8 cellular contexts compared by ENCODE assay signal in genomic region chr13:45342668-45343067, GRCh38. TPM values are rescaled to one million over a fixed set of nuclear protein-coding genes. Genes with fewer than 3 reads are reported as not detected.
A peak's percentile ranks its signal among the peaks of the same experiment; 100 is the strongest.
DNase-seq lines count a peak whose midpoint lies in the region; TF ChIP-seq lines count a peak whose summit lies in the region.
"Not testable (repeated sequence)": the region's sequence is repeated elsewhere in the genome, so short reads cannot be mapped to it uniquely, and the experiment has no call there.

No MANE protein-coding gene starts in this region.

- not testable (repeated sequence) for H3K27me3 Mint-ChIP-seq in IgD-negative memory B cell; T-helper 2 cell treated with Interferon-gamma antibody and Interleukin-4, amounts not matched to agents 5 μg/mL and 100 μg/mL, for 36 hours (ENCODE audit: low read depth); activated naive CD8-positive, alpha-beta T cell treated with anti-CD3 and anti-CD28 coated beads for 36 hours; endodermal cell (ENCODE audit: insufficient read depth); nephron progenitor cell (ENCODE audit: low read depth, poor library complexity)

- H3K4me3 Mint-ChIP-seq in IgD-negative memory B cell (peak overlapping the region in 3 of 4 donors; percentile 74 to 100 (median 94)), endodermal cell (peak overlapping the region; percentile 97), nephron progenitor cell (peak overlapping the region; percentile 99)
- H3K4me3 Mint-ChIP-seq in T-helper 2 cell treated with Interferon-gamma antibody and Interleukin-4, amounts not matched to agents 5 μg/mL and 100 μg/mL, for 36 hours: peak overlapping the region; percentile 100
- H3K4me3 Mint-ChIP-seq in activated naive CD8-positive, alpha-beta T cell treated with anti-CD3 and anti-CD28 coated beads for 36 hours: peak overlapping the region; percentile 99

- TF ChIP-seq POLR2A in stomach (IDR thresholded peaks at IDR 0.05): not testable (repeated sequence)

- not testable (repeated sequence) for H3K36me3 Mint-ChIP-seq in IgD-negative memory B cell
- peaks cover 47% of the 10 kb centered on the region for H3K36me3 Mint-ChIP-seq in T-helper 2 cell treated with Interferon-gamma antibody and Interleukin-4, amounts not matched to agents 5 μg/mL and 100 μg/mL, for 36 hours (ENCODE audit: low read depth)
- peaks cover 43% of the 10 kb centered on the region for H3K36me3 Mint-ChIP-seq in activated naive CD8-positive, alpha-beta T cell treated with anti-CD3 and anti-CD28 coated beads for 36 hours
- H3K36me3 Mint-ChIP-seq in endodermal cell (ENCODE audit: low read depth) (peaks cover 55% of the 10 kb centered on the region), nephron progenitor cell (ENCODE audit: low read depth) (peaks cover 60% of the 10 kb centered on the region)

- H3K4me3 ChIP-seq in endodermal cell (ENCODE audit: low read length) (peak overlapping the region; percentile 100), iPS-20b (ENCODE audit: low read length) (0 out of 2 replicates have a peak overlapping the region, but pooled peaks have one; percentile 94), stomach (peak overlapping the region in 2 of 4 donors; percentile 64 to 83)

- H3K9me3 ChIP-seq in endodermal cell (ENCODE audit: control insufficient read depth, low read length); iPS-20b (ENCODE audit: insufficient read depth, low read depth, low read length); stomach: not testable (repeated sequence)

- DNase-seq in T-helper 2 cell treated with Interferon-gamma antibody and Interleukin-4, amounts not matched to agents 5 μg/mL and 100 μg/mL, for 36 hours (ENCODE audit: low spot score); activated naive CD8-positive, alpha-beta T cell treated with anti-CD3 and anti-CD28 coated beads for 36 hours; endodermal cell; nephron progenitor cell; stomach: not testable (repeated sequence)

- H3K4me1 ChIP-seq in endodermal cell (ENCODE audit: control insufficient read depth, insufficient read depth, low read length); iPS-20b (ENCODE audit: insufficient read depth, low read length): not testable (repeated sequence)
- H3K4me1 ChIP-seq in stomach: peaks cover 29 to 43% (median 33%) of the 10 kb centered on the region in 4 donors

- WGBS in endodermal cell (ENCODE audit: insufficient coverage in 1 of 2, insufficient read length in 1 of 2), 2 experiments: 95 to 100% methylated on average over 3 to 9 of the region's 14 CpGs
- 96 to 99% (median 98%) methylated on average over 14 of the region's 14 CpGs for WGBS in stomach, 5 donors

- peak overlapping the region in 2 of 3 donors; percentile 96 to 100 for H3K27ac Mint-ChIP-seq in IgD-negative memory B cell
- peak overlapping the region; percentile 60 for H3K27ac Mint-ChIP-seq in T-helper 2 cell treated with Interferon-gamma antibody and Interleukin-4, amounts not matched to agents 5 μg/mL and 100 μg/mL, for 36 hours
- H3K27ac Mint-ChIP-seq in activated naive CD8-positive, alpha-beta T cell treated with anti-CD3 and anti-CD28 coated beads for 36 hours; endodermal cell; nephron progenitor cell: not testable (repeated sequence)

- H3K4me1 Mint-ChIP-seq in IgD-negative memory B cell (peaks cover 31 to 34% (median 33%) of the 10 kb centered on the region in 3 donors), endodermal cell (peaks cover 28% of the 10 kb centered on the region), nephron progenitor cell (peaks cover 41% of the 10 kb centered on the region)
- peaks cover 24% of the 10 kb centered on the region for H3K4me1 Mint-ChIP-seq in T-helper 2 cell treated with Interferon-gamma antibody and Interleukin-4, amounts not matched to agents 5 μg/mL and 100 μg/mL, for 36 hours (ENCODE audit: low read depth)
- H3K4me1 Mint-ChIP-seq in activated naive CD8-positive, alpha-beta T cell treated with anti-CD3 and anti-CD28 coated beads for 36 hours: peaks cover 26% of the 10 kb centered on the region

- peaks cover 44% of the 10 kb centered on the region for H3K36me3 ChIP-seq in endodermal cell (ENCODE audit: control insufficient read depth, insufficient read depth, low read length)
- H3K36me3 ChIP-seq in iPS-20b (ENCODE audit: insufficient read depth, low read depth, low read length): peaks cover 43% of the 10 kb centered on the region
- peaks cover 43 to 60% (median 59%) of the 10 kb centered on the region in 4 donors for H3K36me3 ChIP-seq in stomach

- not testable (repeated sequence) for H3K9me3 Mint-ChIP-seq in IgD-negative memory B cell; T-helper 2 cell treated with Interferon-gamma antibody and Interleukin-4, amounts not matched to agents 5 μg/mL and 100 μg/mL, for 36 hours; activated naive CD8-positive, alpha-beta T cell treated with anti-CD3 and anti-CD28 coated beads for 36 hours; endodermal cell; nephron progenitor cell

- not testable (repeated sequence) for H3K9ac ChIP-seq in endodermal cell (ENCODE audit: extremely low read depth, low read length, poor library complexity, severe bottlenecking); iPS-20b (ENCODE audit: low read depth, low read length)

- not testable (repeated sequence) for H3K27me3 ChIP-seq in endodermal cell (ENCODE audit: control insufficient read depth, insufficient read depth, low read length, poor library complexity, severe bottlenecking); iPS-20b (ENCODE audit: insufficient read depth, low read length); stomach

- intact Hi-C loops in stomach (cut with DNase I; ENCODE audit: low total_unique reads): not testable (repeated sequence)

- H3K27ac ChIP-seq in C4-2B (peak overlapping the region; percentile 100; the same call in 1 of the 2 replicates), stomach (peak overlapping the region in 4 of 5 donors; percentile 100)
- not testable (repeated sequence) for H3K27ac ChIP-seq in endodermal cell (ENCODE audit: low read depth, low read length); iPS-20b (ENCODE audit: low read length)

- not testable (repeated sequence) for TF ChIP-seq CTCF in C4-2B (conservative IDR thresholded peaks at IDR 0.05); endodermal cell (conservative IDR thresholded peaks at IDR 0.05); nephron progenitor cell (IDR thresholded peaks at IDR 0.05); stomach (IDR thresholded peaks at IDR 0.05)

- not testable (repeated sequence) for TF ChIP-seq EP300 in stomach (IDR thresholded peaks at IDR 0.05)

RNA-seq across cellular contexts. Expression of gene TPT1, which starts 1.7 kb away (rescaled TPM):
- polyA plus RNA-seq in IgD-negative memory B cell: 2,561 TPM
- total RNA-seq in activated naive CD8-positive, alpha-beta T cell treated with anti-CD3 and anti-CD28 coated beads for 36 hours: 1,000 to 10,000 TPM; 3,217 to 3,223 TPM
- total RNA-seq in endodermal cell: 1,000 to 10,000 TPM; 2,192 to 2,586 TPM
- polyA plus RNA-seq in endodermal cell (2013, experiment 1 of 2): 1,898 TPM
- polyA plus RNA-seq in endodermal cell (2013, experiment 2 of 2): 1,873 TPM
- 1,000 to 10,000 TPM; 1,648 to 4,994 (median 2,507) TPM for total RNA-seq in stomach
- over 10,000 TPM in 2 of 3 donors, 1,000 to 10,000 TPM in 1; 7,500 to 11,714 (median 10,124) TPM for polyA plus RNA-seq in stomach
